In genomic region chr19:16425993-16426392, GRCh38 we compare ENCODE assay signal across 30 cellular contexts.
"Had no signal": no experiment of that assay in that cellular context is flagged by ENCODE, and none has a peak within 500 bp of the region (broad histone marks: within the 10 kb centered on the region; RNA-seq: fewer than 3 reads in every experiment).

No MANE protein-coding gene starts in this region.

- H3K9ac ChIP-seq: neural progenitor cell had no signal

- H2AFZ ChIP-seq: neural progenitor cell had no signal

- DNase-seq: hippocampal formation; immature natural killer cell; kidney; left colon; left lung; mesendoderm; naive B cell; natural killer cell; nephron progenitor cell; occipital lobe; ovary; stimulated activated CD4-positive, alpha-beta T cell treated with anti-CD3 and anti-CD28 coated beads, Interleukin-12 subunit alpha, Interleukin-12 subunit beta, amount 100 ng/mL, for 4 hours; stimulated activated CD4-positive, alpha-beta T cell treated with anti-CD3 and anti-CD28 coated beads, Interleukin-15, amount 100 ng/mL, for 24 hours; stimulated activated CD4-positive, alpha-beta T cell treated with anti-CD3 and anti-CD28 coated beads, Interleukin-2, amount 100 ng/mL, for 24 hours; stimulated activated CD4-positive, alpha-beta T cell treated with anti-CD3 and anti-CD28 coated beads, Interleukin-4, amount 100 ng/mL, for 1 hour; stimulated activated naive CD4-positive, alpha-beta T cell; tibial artery; trophoblast cell; upper lobe of right lung had no signal

- H3K9me3 ChIP-seq: left lung, neutrophil, ovary, right atrium auricular region, suprapubic skin, thoracic aorta, tibial artery, upper lobe of right lung had no signal

- H3K27me3 ChIP-seq: left lung, neural progenitor cell, neutrophil, ovary, right atrium auricular region, suprapubic skin, tibial artery, upper lobe of right lung had no signal

- H3K27me3 Mint-ChIP-seq: naive B cell; progenitor cell of endocrine pancreas; stimulated activated naive CD8-positive, alpha-beta T cell treated with anti-CD3 and anti-CD28 coated beads, Interleukin-15, Interleukin-2, amounts not matched to agents 100 ng/mL and 50 ng/mL, for 24 hours had no signal

- H3K4me1 ChIP-seq: left lung, neural progenitor cell had no signal

- ATAC-seq: left colon, left lung, natural killer cell, sciatic nerve, upper lobe of right lung had no signal

- H3K4me2 ChIP-seq: neural progenitor cell had no signal

- H3K4me3 Mint-ChIP-seq: immature natural killer cell; mesothelial cell of epicardium; naive B cell; natural killer cell; nephron progenitor cell; neural progenitor cell; stimulated activated naive CD8-positive, alpha-beta T cell treated with anti-CD3 and anti-CD28 coated beads, Interleukin-15, Interleukin-2, amounts not matched to agents 100 ng/mL and 50 ng/mL, for 24 hours had no signal

- H3K36me3 ChIP-seq: neural progenitor cell, ovary had no signal

- H3K27ac Mint-ChIP-seq: mesothelial cell of epicardium; nephron progenitor cell; neural progenitor cell; progenitor cell of endocrine pancreas; stimulated activated naive CD8-positive, alpha-beta T cell treated with anti-CD3 and anti-CD28 coated beads, Interleukin-15, Interleukin-2, amounts not matched to agents 100 ng/mL and 50 ng/mL, for 24 hours had no signal

- H3K4me3 ChIP-seq: left lung, lung, neural progenitor cell, ovary, right atrium auricular region, skin epidermis, suprapubic skin, thoracic aorta, tibial artery, upper lobe of right lung had no signal

- H3K4me1 Mint-ChIP-seq: mesothelial cell of epicardium, nephron progenitor cell, neural progenitor cell had no signal

- H3K27ac ChIP-seq: left lung, neural progenitor cell, neutrophil, ovary, right atrium auricular region, skin epidermis, suprapubic skin, thoracic aorta, tibial artery, upper lobe of right lung had no signal
